Comparison of ENCODE assay signal across 1 cellular context in the genomic region with DNA sequence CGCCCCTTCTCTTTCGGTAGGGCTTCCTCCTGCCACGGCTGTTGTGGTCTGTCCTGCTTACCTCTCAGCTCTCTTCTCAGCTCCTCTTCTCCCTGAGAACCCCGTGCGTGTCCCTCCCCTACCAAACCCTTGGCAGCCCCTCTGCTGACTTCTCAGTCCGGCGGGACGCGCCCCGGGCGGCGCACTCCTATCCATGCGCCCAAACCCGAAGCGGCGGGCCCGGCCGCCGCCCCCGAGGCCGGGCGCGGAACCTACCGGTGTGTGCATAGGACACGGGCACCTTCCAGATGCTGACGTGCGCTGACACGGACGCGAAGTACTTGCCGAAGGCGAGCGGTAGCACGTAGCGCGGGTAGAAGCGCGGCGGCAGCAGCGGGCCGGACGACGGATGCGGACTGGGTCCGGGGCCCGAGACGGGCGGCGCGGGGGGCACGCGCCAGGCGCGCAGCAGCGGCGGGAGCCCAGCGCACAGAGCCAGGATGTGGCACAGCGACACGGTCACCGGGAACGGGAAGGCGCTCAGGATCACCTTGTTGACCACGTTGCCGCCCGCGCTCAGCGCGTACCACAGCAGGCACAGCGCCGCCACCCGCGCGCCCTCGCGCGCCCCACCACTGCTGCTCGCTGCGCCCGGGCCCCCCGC.
TF ChIP-seq lines count a peak whose summit lies in the region.

No MANE protein-coding gene starts in this region.

TF ChIP-seq in HCT116, 20 proteins besides CTCF, POLR2A, EP300 and RAD21:
- TF ChIP-seq, protein P1, sequence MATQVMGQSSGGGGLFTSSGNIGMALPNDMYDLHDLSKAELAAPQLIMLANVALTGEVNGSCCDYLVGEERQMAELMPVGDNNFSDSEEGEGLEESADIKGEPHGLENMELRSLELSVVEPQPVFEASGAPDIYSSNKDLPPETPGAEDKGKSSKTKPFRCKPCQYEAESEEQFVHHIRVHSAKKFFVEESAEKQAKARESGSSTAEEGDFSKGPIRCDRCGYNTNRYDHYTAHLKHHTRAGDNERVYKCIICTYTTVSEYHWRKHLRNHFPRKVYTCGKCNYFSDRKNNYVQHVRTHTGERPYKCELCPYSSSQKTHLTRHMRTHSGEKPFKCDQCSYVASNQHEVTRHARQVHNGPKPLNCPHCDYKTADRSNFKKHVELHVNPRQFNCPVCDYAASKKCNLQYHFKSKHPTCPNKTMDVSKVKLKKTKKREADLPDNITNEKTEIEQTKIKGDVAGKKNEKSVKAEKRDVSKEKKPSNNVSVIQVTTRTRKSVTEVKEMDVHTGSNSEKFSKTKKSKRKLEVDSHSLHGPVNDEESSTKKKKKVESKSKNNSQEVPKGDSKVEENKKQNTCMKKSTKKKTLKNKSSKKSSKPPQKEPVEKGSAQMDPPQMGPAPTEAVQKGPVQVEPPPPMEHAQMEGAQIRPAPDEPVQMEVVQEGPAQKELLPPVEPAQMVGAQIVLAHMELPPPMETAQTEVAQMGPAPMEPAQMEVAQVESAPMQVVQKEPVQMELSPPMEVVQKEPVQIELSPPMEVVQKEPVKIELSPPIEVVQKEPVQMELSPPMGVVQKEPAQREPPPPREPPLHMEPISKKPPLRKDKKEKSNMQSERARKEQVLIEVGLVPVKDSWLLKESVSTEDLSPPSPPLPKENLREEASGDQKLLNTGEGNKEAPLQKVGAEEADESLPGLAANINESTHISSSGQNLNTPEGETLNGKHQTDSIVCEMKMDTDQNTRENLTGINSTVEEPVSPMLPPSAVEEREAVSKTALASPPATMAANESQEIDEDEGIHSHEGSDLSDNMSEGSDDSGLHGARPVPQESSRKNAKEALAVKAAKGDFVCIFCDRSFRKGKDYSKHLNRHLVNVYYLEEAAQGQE (IDR thresholded peaks at IDR 0.05; ENCODE audit: low read depth): no peak
